ENCODE assay signal across 1 cellular context in the genomic region with DNA sequence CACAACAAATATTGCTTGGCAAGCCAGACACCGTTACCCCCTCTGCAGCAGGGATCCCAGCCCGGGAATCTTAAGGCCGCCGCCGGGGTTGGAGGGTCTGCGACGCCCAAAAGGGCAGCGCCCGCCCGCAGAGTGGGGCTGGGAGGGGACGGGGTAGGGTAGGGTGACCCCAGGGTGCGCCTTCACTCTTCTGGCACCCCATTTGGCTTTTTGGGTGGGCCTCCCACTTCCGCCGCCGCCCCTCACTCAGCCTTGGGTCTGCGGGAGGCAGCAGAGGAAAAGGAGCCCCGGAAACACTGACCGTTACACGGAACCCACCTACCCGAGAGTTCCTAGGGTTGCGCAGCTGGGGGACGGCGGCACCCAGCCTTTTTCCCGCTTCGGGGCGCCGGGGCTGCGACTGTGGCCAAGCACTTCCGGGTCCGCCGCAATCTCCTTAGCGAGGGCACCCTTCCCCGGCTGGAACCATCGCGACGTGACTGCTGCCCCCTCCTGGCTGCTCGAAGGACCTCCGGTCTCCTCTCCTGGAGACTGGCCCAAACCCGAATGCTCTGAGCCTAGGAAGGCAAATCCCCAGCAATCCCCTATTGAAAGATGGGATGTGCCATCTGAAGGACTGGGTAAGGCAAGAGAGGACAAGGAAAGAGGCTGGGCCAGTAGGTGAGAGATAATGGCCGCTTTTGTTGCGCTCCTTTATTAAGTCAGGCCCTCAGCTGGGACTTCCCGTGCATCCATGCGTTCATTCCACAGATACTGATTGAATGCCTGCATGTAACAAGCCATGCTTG.
TF ChIP-seq lines count a peak whose summit lies in the region.

A gene (minus strand): TSS at position 404 of the 788 bp plus-strand sequence. CDS start 1,447 bp downstream, outside the sequence.

TF ChIP-seq in HepG2, 621 proteins besides CTCF, POLR2A, EP300 and RAD21 (continued from another document and continues in another):
- TF ChIP-seq PHB2 (IDR thresholded peaks at IDR 0.05; ENCODE audit: partially characterized antibody) (no peak), ZNF777 (CRISPR knock-in tag; IDR thresholded peaks at IDR 0.05) (no peak), YY1 (IDR thresholded peaks at IDR 0.05; ENCODE audit: insufficient read depth, insufficient replicate concordance, low read depth, low read length) (peak; percentile 66), ZFP90 (CRISPR knock-in tag; IDR thresholded peaks at IDR 0.05; ENCODE audit: borderline replicate concordance) (peak; percentile 94), ZSCAN9 (CRISPR knock-in tag; IDR thresholded peaks at IDR 0.05; ENCODE audit: borderline replicate concordance) (peak; percentile 35), MXI1 (IDR thresholded peaks at IDR 0.05; ENCODE audit: borderline replicate concordance, low read depth, low read length) (no peak; the same call in 2 of the 3 replicates), SALL2 (CRISPR knock-in tag; IDR thresholded peaks at IDR 0.05) (0 out of 2 replicates have a peak, but pooled peaks have one; percentile 50), CCAR2 (optimal IDR thresholded peaks at IDR 0.05; ENCODE audit: low read depth, low read length) (no peak), TBX3 (IDR thresholded peaks at IDR 0.05; ENCODE audit: borderline replicate concordance) (no peak), ZNF20 (CRISPR knock-in tag; IDR thresholded peaks at IDR 0.05) (no peak), ATRX (CRISPR knock-in tag; IDR thresholded peaks at IDR 0.05; ENCODE audit: borderline replicate concordance) (no peak), RAD51 (IDR thresholded peaks at IDR 0.05; ENCODE audit: borderline replicate concordance) (no peak), DPF2 (CRISPR knock-in tag; IDR thresholded peaks at IDR 0.05; ENCODE audit: borderline replicate concordance, low read depth) (no peak), SIX1 (CRISPR knock-in tag; IDR thresholded peaks at IDR 0.05; ENCODE audit: borderline replicate concordance) (no peak), TGIF2 (CRISPR knock-in tag; IDR thresholded peaks at IDR 0.05) (no peak), MAF1 (CRISPR knock-in tag; IDR thresholded peaks at IDR 0.05; ENCODE audit: borderline replicate concordance) (no peak), HMG20A (CRISPR knock-in tag; IDR thresholded peaks at IDR 0.05; ENCODE audit: borderline replicate concordance) (no peak), PITX1 (CRISPR knock-in tag; IDR thresholded peaks at IDR 0.05) (peak; percentile 71; the same call in 1 of the 2 replicates), SP2 (CRISPR knock-in tag; IDR thresholded peaks at IDR 0.05) (no peak), CENPT (CRISPR knock-in tag; IDR thresholded peaks at IDR 0.05; ENCODE audit: low read depth) (no peak), CHCHD3 (CRISPR knock-in tag; IDR thresholded peaks at IDR 0.05) (no peak), NR3C1 (CRISPR knock-in tag; IDR thresholded peaks at IDR 0.05) (no peak), MED13 (CRISPR knock-in tag; IDR thresholded peaks at IDR 0.05) (no peak), KLF15 (CRISPR knock-in tag; IDR thresholded peaks at IDR 0.05; ENCODE audit: borderline replicate concordance) (no peak), SKI (IDR thresholded peaks at IDR 0.05; ENCODE audit: partially characterized antibody) (no peak), ZNF432 (CRISPR knock-in tag; IDR thresholded peaks at IDR 0.05; ENCODE audit: borderline replicate concordance) (no peak), THAP11 (CRISPR knock-in tag; IDR thresholded peaks at IDR 0.05) (peak; percentile 86), SPEN (CRISPR knock-in tag; IDR thresholded peaks at IDR 0.05; ENCODE audit: low read depth) (peak; percentile 84)
- TF ChIP-seq, protein P1, sequence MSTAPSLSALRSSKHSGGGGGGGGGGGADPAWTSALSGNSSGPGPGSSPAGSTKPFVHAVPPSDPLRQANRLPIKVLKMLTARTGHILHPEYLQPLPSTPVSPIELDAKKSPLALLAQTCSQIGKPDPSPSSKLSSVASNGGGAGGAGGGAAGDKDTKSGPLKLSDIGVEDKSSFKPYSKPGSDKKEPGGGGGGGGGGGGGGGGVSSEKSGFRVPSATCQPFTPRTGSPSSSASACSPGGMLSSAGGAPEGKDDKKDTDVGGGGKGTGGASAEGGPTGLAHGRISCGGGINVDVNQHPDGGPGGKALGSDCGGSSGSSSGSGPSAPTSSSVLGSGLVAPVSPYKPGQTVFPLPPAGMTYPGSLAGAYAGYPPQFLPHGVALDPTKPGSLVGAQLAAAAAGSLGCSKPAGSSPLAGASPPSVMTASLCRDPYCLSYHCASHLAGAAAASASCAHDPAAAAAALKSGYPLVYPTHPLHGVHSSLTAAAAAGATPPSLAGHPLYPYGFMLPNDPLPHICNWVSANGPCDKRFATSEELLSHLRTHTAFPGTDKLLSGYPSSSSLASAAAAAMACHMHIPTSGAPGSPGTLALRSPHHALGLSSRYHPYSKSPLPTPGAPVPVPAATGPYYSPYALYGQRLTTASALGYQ (CRISPR knock-in tag; IDR thresholded peaks at IDR 0.05): no peak
- TF ChIP-seq, protein P2, sequence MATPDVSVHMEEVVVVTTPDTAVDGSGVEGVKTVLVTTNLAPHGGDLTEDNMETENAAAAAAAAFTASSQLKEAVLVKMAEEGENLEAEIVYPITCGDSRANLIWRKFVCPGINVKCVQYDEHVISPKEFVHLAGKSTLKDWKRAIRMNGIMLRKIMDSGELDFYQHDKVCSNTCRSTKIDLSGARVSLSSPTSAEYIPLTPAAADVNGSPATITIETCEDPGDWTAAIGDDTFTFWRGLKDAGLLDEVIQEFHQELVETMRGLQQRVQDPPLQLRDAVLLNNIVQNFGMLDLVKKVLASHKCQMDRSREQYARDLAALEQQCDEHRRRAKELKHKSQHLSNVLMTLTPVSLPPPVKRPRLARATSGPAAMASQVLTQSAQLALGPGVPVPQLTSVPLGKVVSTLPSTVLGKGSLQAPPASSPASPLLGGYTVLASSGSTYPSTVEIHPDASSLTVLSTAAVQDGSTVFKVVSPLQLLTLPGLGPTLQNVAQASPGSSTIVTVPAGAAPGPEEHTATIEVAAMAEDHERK (CRISPR knock-in tag; IDR thresholded peaks at IDR 0.05; ENCODE audit: low read depth): no peak; the same call in 1 of the 2 replicates
- TF ChIP-seq, protein P3, sequence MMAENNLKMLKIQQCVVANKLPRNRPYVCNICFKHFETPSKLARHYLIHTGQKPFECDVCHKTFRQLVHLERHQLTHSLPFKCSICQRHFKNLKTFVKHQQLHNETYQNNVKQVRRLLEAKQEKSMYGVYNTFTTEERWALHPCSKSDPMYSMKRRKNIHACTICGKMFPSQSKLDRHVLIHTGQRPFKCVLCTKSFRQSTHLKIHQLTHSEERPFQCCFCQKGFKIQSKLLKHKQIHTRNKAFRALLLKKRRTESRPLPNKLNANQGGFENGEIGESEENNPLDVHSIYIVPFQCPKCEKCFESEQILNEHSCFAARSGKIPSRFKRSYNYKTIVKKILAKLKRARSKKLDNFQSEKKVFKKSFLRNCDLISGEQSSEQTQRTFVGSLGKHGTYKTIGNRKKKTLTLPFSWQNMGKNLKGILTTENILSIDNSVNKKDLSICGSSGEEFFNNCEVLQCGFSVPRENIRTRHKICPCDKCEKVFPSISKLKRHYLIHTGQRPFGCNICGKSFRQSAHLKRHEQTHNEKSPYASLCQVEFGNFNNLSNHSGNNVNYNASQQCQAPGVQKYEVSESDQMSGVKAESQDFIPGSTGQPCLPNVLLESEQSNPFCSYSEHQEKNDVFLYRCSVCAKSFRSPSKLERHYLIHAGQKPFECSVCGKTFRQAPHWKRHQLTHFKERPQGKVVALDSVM (CRISPR knock-in tag; IDR thresholded peaks at IDR 0.05): no peak
- TF ChIP-seq, protein P4, sequence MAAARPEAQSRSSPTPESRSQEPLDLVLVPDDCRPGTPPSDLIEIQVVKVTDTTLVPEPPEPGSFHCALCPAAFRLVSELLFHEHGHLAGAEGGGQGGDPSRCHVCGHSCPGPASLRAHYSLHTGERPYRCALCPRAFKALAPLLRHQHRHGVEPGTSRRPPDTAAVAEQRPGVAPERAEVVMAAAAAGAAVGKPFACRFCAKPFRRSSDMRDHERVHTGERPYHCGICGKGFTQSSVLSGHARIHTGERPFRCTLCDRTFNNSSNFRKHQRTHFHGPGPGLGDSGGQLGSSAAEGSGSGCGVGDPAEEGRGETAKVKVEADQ (CRISPR knock-in tag; IDR thresholded peaks at IDR 0.05; ENCODE audit: borderline replicate concordance): peak; percentile 86
- TF ChIP-seq, protein P5, sequence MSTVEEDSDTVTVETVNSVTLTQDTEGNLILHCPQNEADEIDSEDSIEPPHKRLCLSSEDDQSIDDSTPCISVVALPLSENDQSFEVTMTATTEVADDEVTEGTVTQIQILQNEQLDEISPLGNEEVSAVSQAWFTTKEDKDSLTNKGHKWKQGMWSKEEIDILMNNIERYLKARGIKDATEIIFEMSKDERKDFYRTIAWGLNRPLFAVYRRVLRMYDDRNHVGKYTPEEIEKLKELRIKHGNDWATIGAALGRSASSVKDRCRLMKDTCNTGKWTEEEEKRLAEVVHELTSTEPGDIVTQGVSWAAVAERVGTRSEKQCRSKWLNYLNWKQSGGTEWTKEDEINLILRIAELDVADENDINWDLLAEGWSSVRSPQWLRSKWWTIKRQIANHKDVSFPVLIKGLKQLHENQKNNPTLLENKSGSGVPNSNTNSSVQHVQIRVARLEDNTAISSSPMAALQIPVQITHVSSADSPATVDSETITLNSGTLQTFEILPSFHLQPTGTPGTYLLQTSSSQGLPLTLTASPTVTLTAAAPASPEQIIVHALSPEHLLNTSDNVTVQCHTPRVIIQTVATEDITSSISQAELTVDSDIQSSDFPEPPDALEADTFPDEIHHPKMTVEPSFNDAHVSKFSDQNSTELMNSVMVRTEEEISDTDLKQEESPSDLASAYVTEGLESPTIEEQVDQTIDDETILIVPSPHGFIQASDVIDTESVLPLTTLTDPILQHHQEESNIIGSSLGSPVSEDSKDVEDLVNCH (CRISPR knock-in tag; IDR thresholded peaks at IDR 0.05): no peak
- TF ChIP-seq, protein P6, sequence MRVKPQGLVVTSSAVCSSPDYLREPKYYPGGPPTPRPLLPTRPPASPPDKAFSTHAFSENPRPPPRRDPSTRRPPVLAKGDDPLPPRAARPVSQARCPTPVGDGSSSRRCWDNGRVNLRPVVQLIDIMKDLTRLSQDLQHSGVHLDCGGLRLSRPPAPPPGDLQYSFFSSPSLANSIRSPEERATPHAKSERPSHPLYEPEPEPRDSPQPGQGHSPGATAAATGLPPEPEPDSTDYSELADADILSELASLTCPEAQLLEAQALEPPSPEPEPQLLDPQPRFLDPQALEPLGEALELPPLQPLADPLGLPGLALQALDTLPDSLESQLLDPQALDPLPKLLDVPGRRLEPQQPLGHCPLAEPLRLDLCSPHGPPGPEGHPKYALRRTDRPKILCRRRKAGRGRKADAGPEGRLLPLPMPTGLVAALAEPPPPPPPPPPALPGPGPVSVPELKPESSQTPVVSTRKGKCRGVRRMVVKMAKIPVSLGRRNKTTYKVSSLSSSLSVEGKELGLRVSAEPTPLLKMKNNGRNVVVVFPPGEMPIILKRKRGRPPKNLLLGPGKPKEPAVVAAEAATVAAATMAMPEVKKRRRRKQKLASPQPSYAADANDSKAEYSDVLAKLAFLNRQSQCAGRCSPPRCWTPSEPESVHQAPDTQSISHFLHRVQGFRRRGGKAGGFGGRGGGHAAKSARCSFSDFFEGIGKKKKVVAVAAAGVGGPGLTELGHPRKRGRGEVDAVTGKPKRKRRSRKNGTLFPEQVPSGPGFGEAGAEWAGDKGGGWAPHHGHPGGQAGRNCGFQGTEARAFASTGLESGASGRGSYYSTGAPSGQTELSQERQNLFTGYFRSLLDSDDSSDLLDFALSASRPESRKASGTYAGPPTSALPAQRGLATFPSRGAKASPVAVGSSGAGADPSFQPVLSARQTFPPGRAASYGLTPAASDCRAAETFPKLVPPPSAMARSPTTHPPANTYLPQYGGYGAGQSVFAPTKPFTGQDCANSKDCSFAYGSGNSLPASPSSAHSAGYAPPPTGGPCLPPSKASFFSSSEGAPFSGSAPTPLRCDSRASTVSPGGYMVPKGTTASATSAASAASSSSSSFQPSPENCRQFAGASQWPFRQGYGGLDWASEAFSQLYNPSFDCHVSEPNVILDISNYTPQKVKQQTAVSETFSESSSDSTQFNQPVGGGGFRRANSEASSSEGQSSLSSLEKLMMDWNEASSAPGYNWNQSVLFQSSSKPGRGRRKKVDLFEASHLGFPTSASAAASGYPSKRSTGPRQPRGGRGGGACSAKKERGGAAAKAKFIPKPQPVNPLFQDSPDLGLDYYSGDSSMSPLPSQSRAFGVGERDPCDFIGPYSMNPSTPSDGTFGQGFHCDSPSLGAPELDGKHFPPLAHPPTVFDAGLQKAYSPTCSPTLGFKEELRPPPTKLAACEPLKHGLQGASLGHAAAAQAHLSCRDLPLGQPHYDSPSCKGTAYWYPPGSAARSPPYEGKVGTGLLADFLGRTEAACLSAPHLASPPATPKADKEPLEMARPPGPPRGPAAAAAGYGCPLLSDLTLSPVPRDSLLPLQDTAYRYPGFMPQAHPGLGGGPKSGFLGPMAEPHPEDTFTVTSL (CRISPR knock-in tag; IDR thresholded peaks at IDR 0.05; ENCODE audit: borderline replicate concordance): no peak
- TF ChIP-seq, protein P7, sequence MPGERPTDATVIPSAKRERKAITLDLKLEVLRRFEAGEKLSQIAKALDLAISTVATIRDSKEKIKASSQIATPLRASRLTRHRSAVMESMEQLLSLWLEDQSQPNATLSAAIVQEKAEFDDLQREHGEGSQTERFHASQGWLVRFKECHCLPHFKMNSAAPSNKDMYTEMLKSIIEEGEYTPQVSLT (CRISPR knock-in tag; IDR thresholded peaks at IDR 0.05; ENCODE audit: borderline replicate concordance, low read depth): no peak
- TF ChIP-seq, protein P8, sequence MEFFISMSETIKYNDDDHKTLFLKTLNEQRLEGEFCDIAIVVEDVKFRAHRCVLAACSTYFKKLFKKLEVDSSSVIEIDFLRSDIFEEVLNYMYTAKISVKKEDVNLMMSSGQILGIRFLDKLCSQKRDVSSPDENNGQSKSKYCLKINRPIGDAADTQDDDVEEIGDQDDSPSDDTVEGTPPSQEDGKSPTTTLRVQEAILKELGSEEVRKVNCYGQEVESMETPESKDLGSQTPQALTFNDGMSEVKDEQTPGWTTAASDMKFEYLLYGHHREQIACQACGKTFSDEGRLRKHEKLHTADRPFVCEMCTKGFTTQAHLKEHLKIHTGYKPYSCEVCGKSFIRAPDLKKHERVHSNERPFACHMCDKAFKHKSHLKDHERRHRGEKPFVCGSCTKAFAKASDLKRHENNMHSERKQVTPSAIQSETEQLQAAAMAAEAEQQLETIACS (CRISPR knock-in tag; IDR thresholded peaks at IDR 0.05): no peak
- TF ChIP-seq, protein P9, sequence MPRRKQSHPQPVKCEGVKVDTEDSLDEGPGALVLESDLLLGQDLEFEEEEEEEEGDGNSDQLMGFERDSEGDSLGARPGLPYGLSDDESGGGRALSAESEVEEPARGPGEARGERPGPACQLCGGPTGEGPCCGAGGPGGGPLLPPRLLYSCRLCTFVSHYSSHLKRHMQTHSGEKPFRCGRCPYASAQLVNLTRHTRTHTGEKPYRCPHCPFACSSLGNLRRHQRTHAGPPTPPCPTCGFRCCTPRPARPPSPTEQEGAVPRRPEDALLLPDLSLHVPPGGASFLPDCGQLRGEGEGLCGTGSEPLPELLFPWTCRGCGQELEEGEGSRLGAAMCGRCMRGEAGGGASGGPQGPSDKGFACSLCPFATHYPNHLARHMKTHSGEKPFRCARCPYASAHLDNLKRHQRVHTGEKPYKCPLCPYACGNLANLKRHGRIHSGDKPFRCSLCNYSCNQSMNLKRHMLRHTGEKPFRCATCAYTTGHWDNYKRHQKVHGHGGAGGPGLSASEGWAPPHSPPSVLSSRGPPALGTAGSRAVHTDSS (CRISPR knock-in tag; conservative IDR thresholded peaks at IDR 0.05): no peak
- TF ChIP-seq, protein P10, sequence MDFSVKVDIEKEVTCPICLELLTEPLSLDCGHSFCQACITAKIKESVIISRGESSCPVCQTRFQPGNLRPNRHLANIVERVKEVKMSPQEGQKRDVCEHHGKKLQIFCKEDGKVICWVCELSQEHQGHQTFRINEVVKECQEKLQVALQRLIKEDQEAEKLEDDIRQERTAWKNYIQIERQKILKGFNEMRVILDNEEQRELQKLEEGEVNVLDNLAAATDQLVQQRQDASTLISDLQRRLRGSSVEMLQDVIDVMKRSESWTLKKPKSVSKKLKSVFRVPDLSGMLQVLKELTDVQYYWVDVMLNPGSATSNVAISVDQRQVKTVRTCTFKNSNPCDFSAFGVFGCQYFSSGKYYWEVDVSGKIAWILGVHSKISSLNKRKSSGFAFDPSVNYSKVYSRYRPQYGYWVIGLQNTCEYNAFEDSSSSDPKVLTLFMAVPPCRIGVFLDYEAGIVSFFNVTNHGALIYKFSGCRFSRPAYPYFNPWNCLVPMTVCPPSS (IDR thresholded peaks at IDR 0.05): no peak
